ENCODE assay signal across 27 cellular contexts in genomic region chr4:98502624-98503023, GRCh38.
"Had no signal": no experiment of that assay in that cellular context is flagged by ENCODE, and none has a peak within 500 bp of the region (broad histone marks: within the 10 kb centered on the region; RNA-seq: fewer than 3 reads in every experiment).

No MANE protein-coding gene starts in this region.

- ATAC-seq: naive thymus-derived CD4-positive, alpha-beta T cell; natural killer cell; psoas muscle; right cardiac atrium; right lobe of liver; stimulated activated memory B cell treated with anti-CD40 and anti-IgM and Interleukin-4, amounts not matched to agents 10 μg/mL and 1 μg/mL and 100 μg/mL, for 72 hours; stimulated activated naive CD8-positive, alpha-beta T cell treated with anti-CD3 and anti-CD28 coated beads, Interleukin-15, amount 100 ng/mL, for 72 hours; upper lobe of right lung had no signal

- H3K9me3 Mint-ChIP-seq: nephron, neural progenitor cell, type B pancreatic cell had no signal

- H3K27ac Mint-ChIP-seq: naive thymus-derived CD4-positive, alpha-beta T cell; natural killer cell; nephron; neural progenitor cell; progenitor cell of endocrine pancreas; stimulated activated memory B cell treated with anti-CD40 and anti-IgM and Interleukin-4, amounts not matched to agents 10 μg/mL and 1 μg/mL and 100 μg/mL, for 72 hours; stimulated activated naive CD8-positive, alpha-beta T cell treated with anti-CD3 and anti-CD28 coated beads, Interleukin-15, amount 100 ng/mL, for 72 hours; type B pancreatic cell had no signal

- H3K36me3 Mint-ChIP-seq: natural killer cell had no signal

- DNase-seq: naive thymus-derived CD4-positive, alpha-beta T cell; natural killer cell; occipital lobe; ovary; posterior cingulate gyrus; psoas muscle; right cardiac atrium; right lobe of liver; sigmoid colon; small intestine; stimulated activated CD4-positive, alpha-beta T cell treated with anti-CD3 and anti-CD28 coated beads, Interleukin-15, amount 100 ng/mL, for 24 hours; stimulated activated CD4-positive, alpha-beta T cell treated with anti-CD3 and anti-CD28 coated beads, Interleukin-2, amount 100 ng/mL, for 24 hours; stimulated activated CD4-positive, alpha-beta T cell treated with anti-CD3 and anti-CD28 coated beads, Interleukin-2, amount 100 ng/mL, for 48 hours; stimulated activated CD4-positive, alpha-beta T cell treated with anti-CD3 and anti-CD28 coated beads, Interleukin-4, amount 100 ng/mL, for 24 hours; stimulated activated naive CD4-positive, alpha-beta T cell; stimulated activated naive CD8-positive, alpha-beta T cell treated with anti-CD3 and anti-CD28 coated beads, Interleukin-15, amount 100 ng/mL, for 72 hours; substantia nigra; testis; tibial artery; transverse colon; upper lobe of right lung; uterus had no signal

- H3K4me1 Mint-ChIP-seq: stimulated activated memory B cell treated with anti-CD40 and anti-IgM and Interleukin-4, amounts not matched to agents 10 μg/mL and 1 μg/mL and 100 μg/mL, for 72 hours had no signal

- H3K4me3 Mint-ChIP-seq: naive thymus-derived CD4-positive, alpha-beta T cell; natural killer cell; nephron; neural progenitor cell; stimulated activated memory B cell treated with anti-CD40 and anti-IgM and Interleukin-4, amounts not matched to agents 10 μg/mL and 1 μg/mL and 100 μg/mL, for 72 hours; stimulated activated naive CD8-positive, alpha-beta T cell treated with anti-CD3 and anti-CD28 coated beads, Interleukin-15, amount 100 ng/mL, for 72 hours; type B pancreatic cell had no signal

- H3K27me3 Mint-ChIP-seq: naive thymus-derived CD4-positive, alpha-beta T cell; stimulated activated memory B cell treated with anti-CD40 and anti-IgM and Interleukin-4, amounts not matched to agents 10 μg/mL and 1 μg/mL and 100 μg/mL, for 72 hours; stimulated activated naive CD8-positive, alpha-beta T cell treated with anti-CD3 and anti-CD28 coated beads, Interleukin-15, amount 100 ng/mL, for 72 hours; type B pancreatic cell had no signal
